Comparison of ENCODE assay signal across 7 cellular contexts in genomic region chr5:155697236-155697635, GRCh38.
"Had no signal": no experiment of that assay in that cellular context is flagged by ENCODE, and none has a peak within 500 bp of the region (broad histone marks: within the 10 kb centered on the region; RNA-seq: fewer than 3 reads in every experiment).

No MANE protein-coding gene starts in this region.

- H3K4me2 ChIP-seq: KMS-11 had no signal

- H3K4me3 ChIP-seq: K562 had no signal

- H3K9ac ChIP-seq: KMS-11 had no signal

- FAIRE-seq: HTR-8/SVneo, K562 had no signal

- DNase-seq: IMR-90, KBM-7, KG1 had no signal

- H3K27ac ChIP-seq: HL-60, KMS-11 had no signal

- ATAC-seq: K562 had no signal
